24 cellular contexts compared by ENCODE assay signal in the genomic region with DNA sequence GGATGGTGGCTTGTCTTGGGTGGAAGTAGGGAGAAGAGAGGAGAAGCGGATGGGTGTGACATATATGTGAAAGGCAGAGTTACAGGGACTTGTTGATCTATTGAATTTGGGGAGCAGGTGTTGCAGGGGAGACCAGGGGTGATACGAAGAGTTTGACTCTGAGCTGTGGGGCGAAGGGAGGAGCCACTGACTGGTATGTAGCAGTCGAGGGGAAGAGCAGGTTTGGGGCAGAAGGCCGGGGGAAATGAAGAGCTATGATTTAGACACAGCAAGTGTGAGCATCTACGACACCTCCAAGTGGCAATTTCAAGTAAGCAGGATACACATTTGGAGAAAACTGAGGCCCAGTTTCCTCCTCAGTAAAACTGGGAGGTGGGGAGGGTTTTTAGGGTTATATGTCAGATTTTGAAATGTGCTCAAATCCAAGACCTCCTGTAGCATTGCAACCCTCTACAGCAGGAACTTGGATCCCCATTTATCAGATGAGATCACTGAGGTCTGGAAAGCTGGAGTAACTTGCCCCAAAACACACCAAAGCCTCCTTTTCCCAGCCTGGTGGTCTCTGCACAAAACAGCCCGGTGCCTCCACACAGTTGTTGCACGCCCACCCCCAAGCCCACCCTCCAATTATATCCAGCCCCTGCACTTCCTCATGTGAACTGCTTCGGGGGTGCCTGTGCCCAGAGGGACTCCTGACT.
DNase-seq lines count a peak whose midpoint lies in the region; ATAC-seq, FAIRE-seq and TF ChIP-seq lines count a peak whose summit lies in the region.
"Had no signal": no experiment of that assay in that cellular context is flagged by ENCODE, and none has a peak within 500 bp of the region (broad histone marks: within the 10 kb centered on the region; RNA-seq: fewer than 3 reads in every experiment).

No MANE protein-coding gene starts in this region.

- peaks cover 46% of the 10 kb centered on the region for H3K4me1 Mint-ChIP-seq in activated naive CD8-positive, alpha-beta T cell treated with anti-CD3 and anti-CD28 coated beads, Interleukin-2, amount 10 ng/mL, durations not matched to agents 7 days and 5 days
- H3K4me1 Mint-ChIP-seq in activated naive CD8-positive, alpha-beta T cell treated with anti-CD3 and anti-CD28 coated beads for 36 hours: peaks cover 4% of the 10 kb centered on the region
- peaks cover 26% of the 10 kb centered on the region for H3K4me1 Mint-ChIP-seq in activated T-helper 1 cell treated with anti-CD3 and anti-CD28 coated beads, Interleukin-12 subunit alpha, Interleukin-12 subunit beta, Interleukin-2, Interleukin-4 antibody, amounts not matched to agents 30 ng/mL and 10 ng/mL and 1 ng/mL, durations not matched to agents 14 hours and 24 hours and 36 hours (ENCODE audit: low read depth)

- H3K9me3 Mint-ChIP-seq in activated naive CD8-positive, alpha-beta T cell treated with anti-CD3 and anti-CD28 coated beads, Interleukin-2, amount 10 ng/mL, durations not matched to agents 7 days and 5 days: no peaks in the 10 kb centered on the region
- no peaks in the 10 kb centered on the region for H3K9me3 Mint-ChIP-seq in activated naive CD8-positive, alpha-beta T cell treated with anti-CD3 and anti-CD28 coated beads for 36 hours
- no peaks in the 10 kb centered on the region for H3K9me3 Mint-ChIP-seq in activated T-helper 1 cell treated with anti-CD3 and anti-CD28 coated beads, Interleukin-12 subunit alpha, Interleukin-12 subunit beta, Interleukin-2, Interleukin-4 antibody, amounts not matched to agents 30 ng/mL and 10 ng/mL and 1 ng/mL, durations not matched to agents 14 hours and 24 hours and 36 hours

- H3K4me3 Mint-ChIP-seq in activated naive CD8-positive, alpha-beta T cell treated with anti-CD3 and anti-CD28 coated beads, Interleukin-2, amount 10 ng/mL, durations not matched to agents 7 days and 5 days: peak overlapping the region; percentile 37
- no peak overlapping the region for H3K4me3 Mint-ChIP-seq in activated naive CD8-positive, alpha-beta T cell treated with anti-CD3 and anti-CD28 coated beads for 36 hours
- no peak overlapping the region for H3K4me3 Mint-ChIP-seq in activated T-helper 1 cell treated with anti-CD3 and anti-CD28 coated beads, Interleukin-12 subunit alpha, Interleukin-12 subunit beta, Interleukin-2, Interleukin-4 antibody, amounts not matched to agents 30 ng/mL and 10 ng/mL and 1 ng/mL, durations not matched to agents 14 hours and 24 hours and 36 hours

- in situ Hi-C loops in HepG2 (cut with HindIII; ENCODE audit: extremely low pct_ligation_motif_present, low pct_unique_long_range_greater_than_20kb): no loop called here

- ATAC-seq in activated naive CD8-positive, alpha-beta T cell treated with anti-CD3 and anti-CD28 coated beads, Interleukin-2, amount 10 ng/mL, durations not matched to agents 7 days and 5 days (ENCODE audit: low read depth): peak; percentile 37
- no peak for ATAC-seq in HepG2
- no peak for ATAC-seq in GM18868 (IDR thresholded peaks at IDR 0.05; ENCODE audit: unreplicated experiment)
- ATAC-seq: HCT116, left lobe of liver had no signal

- WGBS in HepG2 (ENCODE audit: low lambda C conversion rate): 32% methylated on average over 9 of the region's 9 CpGs

- H4K20me1 ChIP-seq in HepG2 (ENCODE audit: insufficient read depth, low read length): no peaks in the 10 kb centered on the region
- H4K20me1 ChIP-seq: BLaER1 had no signal

- intact Hi-C loops in activated T-helper 1 cell treated with anti-CD3 and anti-CD28 coated beads, Interleukin-12 subunit alpha, Interleukin-12 subunit beta, Interleukin-2, Interleukin-4 antibody, amounts not matched to agents 30 ng/mL and 10 ng/mL and 1 ng/mL, durations not matched to agents 14 hours and 24 hours and 36 hours (cut with micrococcal nuclease): no loop called here
- intact Hi-C loops in HepG2 (cut with micrococcal nuclease; ENCODE audit: unreplicated experiment): no loop called here

- no peak overlapping the region for H3K9ac ChIP-seq in HepG2 (ENCODE audit: insufficient read depth, low read depth, low read length)
- H3K9ac ChIP-seq: BLaER1, KMS-11 had no signal

- H3K79me2 ChIP-seq in HepG2 (ENCODE audit: insufficient read depth, low read length): no peaks in the 10 kb centered on the region

- H3K4me3 ChIP-seq in HepG2 (replicated peaks in 1 of 3; ENCODE audit: insufficient read depth in 1 of 3, low read depth in 2 of 3, low read length in 3 of 3): no peak overlapping the region
- H3K4me3 ChIP-seq: BLaER1, cardiac muscle cell, stomach, tibial artery had no signal

- H3K36me3 Mint-ChIP-seq in activated naive CD8-positive, alpha-beta T cell treated with anti-CD3 and anti-CD28 coated beads, Interleukin-2, amount 10 ng/mL, durations not matched to agents 7 days and 5 days: peaks cover 57% of the 10 kb centered on the region
- H3K36me3 Mint-ChIP-seq in activated naive CD8-positive, alpha-beta T cell treated with anti-CD3 and anti-CD28 coated beads for 36 hours: peaks cover 19% of the 10 kb centered on the region
- H3K36me3 Mint-ChIP-seq in activated T-helper 1 cell treated with anti-CD3 and anti-CD28 coated beads, Interleukin-12 subunit alpha, Interleukin-12 subunit beta, Interleukin-2, Interleukin-4 antibody, amounts not matched to agents 30 ng/mL and 10 ng/mL and 1 ng/mL, durations not matched to agents 14 hours and 24 hours and 36 hours (ENCODE audit: low read depth): peaks cover 47% of the 10 kb centered on the region

- H2AFZ ChIP-seq in HepG2 (ENCODE audit: low read length): no peak overlapping the region

- DNase-seq in activated naive CD8-positive, alpha-beta T cell treated with anti-CD3 and anti-CD28 coated beads, Interleukin-2, amount 10 ng/mL, durations not matched to agents 7 days and 5 days: no peak
- no peak for DNase-seq in activated naive CD8-positive, alpha-beta T cell treated with anti-CD3 and anti-CD28 coated beads for 36 hours
- DNase-seq in activated T-helper 1 cell treated with anti-CD3 and anti-CD28 coated beads, Interleukin-12 subunit alpha, Interleukin-12 subunit beta, Interleukin-2, Interleukin-4 antibody, amounts not matched to agents 30 ng/mL and 10 ng/mL and 1 ng/mL, durations not matched to agents 14 hours and 24 hours and 36 hours (ENCODE audit: low spot score): no peak
- no peak for DNase-seq in HepG2 (ENCODE audit: low spot score)
- DNase-seq in RKO (ENCODE audit: low spot score): no peak
- no peak for DNase-seq in stimulated activated CD4-positive, alpha-beta T cell treated with anti-CD3 and anti-CD28 coated beads, Interleukin-4, amount 100 ng/mL, for 1 hour
- DNase-seq: activated CD4-positive, CD25-positive, alpha-beta regulatory T cell treated with anti-CD3 and anti-CD28 coated beads, Interleukin-2, amount 50 U/mL, for 72 hours; activated naive CD4-positive, alpha-beta T cell treated with anti-CD3 and anti-CD28 coated beads, Interleukin-2, amount 50 U/mL, for 16 hours; dermis blood vessel endothelial cell; DMS79 treated with DMSO at 0.1 percent for 48 hours; NCI-H2081; NCI-H345; NCI-H748 treated with DMSO at 0.1 percent for 48 hours; RPMI8226; stimulated activated CD4-positive, alpha-beta T cell treated with anti-CD3 and anti-CD28 coated beads, Interleukin-15, amount 100 ng/mL, for 24 hours; stomach; tibial artery had no signal

- TF ChIP-seq EP300 in HepG2 (IDR thresholded peaks at IDR 0.05; ENCODE audit: low read depth in 2 of 2, low read length in 2 of 2) (no peak), HepG2 (CRISPR knock-in tag; IDR thresholded peaks at IDR 0.05; ENCODE audit: borderline replicate concordance) (no peak)

- no peak overlapping the region for H3K27ac ChIP-seq in HepG2 (ENCODE audit: extremely low read length, insufficient read depth, low read length)
- H3K27ac ChIP-seq: BLaER1, cardiac muscle cell, KMS-11, stomach, tibial artery had no signal

- H3K27me3 Mint-ChIP-seq in activated naive CD8-positive, alpha-beta T cell treated with anti-CD3 and anti-CD28 coated beads, Interleukin-2, amount 10 ng/mL, durations not matched to agents 7 days and 5 days: no peaks in the 10 kb centered on the region
- H3K27me3 Mint-ChIP-seq in activated naive CD8-positive, alpha-beta T cell treated with anti-CD3 and anti-CD28 coated beads for 36 hours: no peaks in the 10 kb centered on the region
- H3K27me3 Mint-ChIP-seq in activated T-helper 1 cell treated with anti-CD3 and anti-CD28 coated beads, Interleukin-12 subunit alpha, Interleukin-12 subunit beta, Interleukin-2, Interleukin-4 antibody, amounts not matched to agents 30 ng/mL and 10 ng/mL and 1 ng/mL, durations not matched to agents 14 hours and 24 hours and 36 hours (ENCODE audit: insufficient read depth): no peaks in the 10 kb centered on the region

- POLR2A ChIA-PET in activated naive CD8-positive, alpha-beta T cell treated with anti-CD3 and anti-CD28 coated beads, Interleukin-2, amount 10 ng/mL, durations not matched to agents 7 days and 5 days (lab: Charles Lee): no interaction called here
- POLR2A ChIA-PET in HepG2 (lab: Yijun Ruan, JAX): no interaction called here

- H3K27me3 ChIP-seq in HepG2 (ENCODE audit: control insufficient read depth in 1 of 2, insufficient read depth in 2 of 2, low read length in 2 of 2): peaks cover 3 to 21% of the 10 kb centered on the region in 2 experiments; a peak in 3 of 5 replicates
- H3K27me3 ChIP-seq: BLaER1, cardiac muscle cell, stomach, tibial artery had no signal

- H3K4me1 ChIP-seq in HepG2 (ENCODE audit: insufficient read depth, low read length): peaks cover 13% of the 10 kb centered on the region

- no peak for FAIRE-seq in HepG2 (lab: Jason Lieb, UNC)

- no peaks in the 10 kb centered on the region for H3K9me3 ChIP-seq in HepG2 (ENCODE audit: low read length)
- H3K9me3 ChIP-seq: BLaER1, stomach, tibial artery had no signal

- TF ChIP-seq CTCF in HepG2 (CRISPR knock-in tag; IDR thresholded peaks at IDR 0.05): no peak

- no peak for TF ChIP-seq POLR2A in HepG2 (IDR thresholded peaks at IDR 0.05; ENCODE audit: insufficient read depth in 1 of 2, low read depth in 2 of 2, low read length in 2 of 2)

- no peak for TF ChIP-seq RAD21 in HepG2 (CRISPR knock-in tag; IDR thresholded peaks at IDR 0.05)

- H3K36me3 ChIP-seq in HepG2 (replicated peaks in 1 of 2; ENCODE audit: control insufficient read depth in 1 of 2, insufficient read depth in 2 of 2, low read length in 2 of 2): no peaks in the 10 kb centered on the region
- H3K36me3 ChIP-seq: cardiac muscle cell had no signal

- CTCF ChIA-PET in HepG2 (lab: Yijun Ruan, JAX; ENCODE audit: low intra/inter-chr PET ratio, low total read pairs): no interaction called here

- no peak overlapping the region for H3K4me2 ChIP-seq in HepG2 (ENCODE audit: low read depth, low read length)
- H3K4me2 ChIP-seq: BLaER1, KMS-11 had no signal

- peak overlapping the region; percentile 58 for H3K27ac Mint-ChIP-seq in activated naive CD8-positive, alpha-beta T cell treated with anti-CD3 and anti-CD28 coated beads, Interleukin-2, amount 10 ng/mL, durations not matched to agents 7 days and 5 days
- no peak overlapping the region for H3K27ac Mint-ChIP-seq in activated naive CD8-positive, alpha-beta T cell treated with anti-CD3 and anti-CD28 coated beads for 36 hours
- peak overlapping the region; percentile 57 for H3K27ac Mint-ChIP-seq in activated T-helper 1 cell treated with anti-CD3 and anti-CD28 coated beads, Interleukin-12 subunit alpha, Interleukin-12 subunit beta, Interleukin-2, Interleukin-4 antibody, amounts not matched to agents 30 ng/mL and 10 ng/mL and 1 ng/mL, durations not matched to agents 14 hours and 24 hours and 36 hours
- H3K27ac Mint-ChIP-seq: progenitor cell of endocrine pancreas had no signal

- BruUV-seq in HepG2 (replicated peaks; lab: Mats Ljungman, UMichigan): no TSS peak
